ENCODE assay signal across 26 cellular contexts in the genomic region with DNA sequence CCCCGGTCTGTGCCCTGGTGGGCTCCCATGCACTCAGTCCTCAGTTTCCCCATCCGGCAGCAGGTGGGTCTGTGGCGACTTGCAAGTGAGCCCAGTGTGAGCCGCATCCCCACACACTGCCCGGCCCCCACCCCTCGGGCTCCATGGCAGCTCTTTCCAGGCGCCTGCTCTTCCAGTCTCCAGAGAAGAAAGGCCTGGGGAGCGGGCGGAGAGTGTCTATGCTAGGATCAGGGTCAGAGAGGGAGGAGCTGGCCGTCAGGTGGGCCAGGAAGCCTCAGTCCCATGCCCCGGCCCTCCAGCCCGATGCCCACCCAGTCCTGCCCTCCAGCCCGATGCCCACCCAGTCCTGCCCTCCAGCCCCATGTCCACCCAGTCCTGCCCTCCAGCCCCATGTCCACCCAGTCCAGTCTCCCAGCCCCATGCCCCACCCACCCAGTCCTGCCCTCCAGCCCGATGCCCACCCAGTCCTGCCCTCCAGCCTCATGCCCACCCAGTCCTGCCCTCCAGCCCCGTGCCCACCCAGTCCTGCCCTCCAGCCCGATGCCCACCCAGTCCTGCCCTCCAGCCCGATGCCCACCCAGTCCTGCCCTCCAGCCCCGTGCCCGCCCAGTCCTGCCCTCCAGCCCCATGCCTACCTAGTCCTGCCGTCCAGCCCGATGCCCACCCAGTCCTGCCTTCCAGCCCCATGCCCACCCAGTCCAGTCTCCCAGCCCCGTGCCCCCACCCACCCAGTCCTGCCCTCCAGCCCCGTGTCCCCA.
"Had no signal": no experiment of that assay in that cellular context is flagged by ENCODE, and none has a peak within 500 bp of the region (broad histone marks: within the 10 kb centered on the region; RNA-seq: fewer than 3 reads in every experiment).

No MANE protein-coding gene starts in this region.

- H3K4me3 ChIP-seq: stomach, suprapubic skin, testis, thoracic aorta, thyroid gland, tibial artery, tibial nerve, transverse colon, upper lobe of left lung, upper lobe of right lung, uterus, vagina had no signal

- ATAC-seq: stimulated activated effector memory CD8-positive, alpha-beta T cell treated with anti-CD3 and anti-CD28 coated beads, Interleukin-12 subunit alpha, Interleukin-12 subunit beta, amount 100 ng/mL, for 72 hours; stimulated activated memory B cell treated with anti-CD40 and anti-IgM and Interleukin-4, amounts not matched to agents 10 μg/mL and 1 μg/mL and 100 μg/mL, for 72 hours; stimulated activated naive B cell treated with anti-CD40 and anti-IgM and Interleukin-4, amounts not matched to agents 10 μg/mL and 1 μg/mL and 100 μg/mL, for 72 hours; stimulated activated naive CD8-positive, alpha-beta T cell treated with anti-CD3 and anti-CD28 coated beads, Interleukin-15, Interleukin-2, amounts not matched to agents 100 U/mL and 50 U/mL, for 24 hours; upper lobe of right lung had no signal

- DNase-seq: stimulated activated CD4-positive, alpha-beta T cell treated with anti-CD3 and anti-CD28 coated beads, Interleukin-2, amount 100 ng/mL, for 48 hours; stimulated activated CD4-positive, alpha-beta T cell treated with anti-CD3 and anti-CD28 coated beads, Interleukin-4, amount 100 ng/mL, for 1 hour; stimulated activated CD4-positive, alpha-beta T cell treated with anti-CD3 and anti-CD28 coated beads, Interleukin-4, amount 100 ng/mL, for 24 hours; stimulated activated CD4-positive, alpha-beta T cell treated with anti-CD3 and anti-CD28 coated beads, Interleukin-4, amount 100 ng/mL, for 4 hours; stimulated activated CD8-positive, alpha-beta memory T cell treated with anti-CD3 and anti-CD28 coated beads, Interleukin-4, amount 100 ng/mL, for 48 hours; stimulated activated naive B cell treated with anti-CD40 and anti-IgM and Interleukin-4, amounts not matched to agents 10 μg/mL and 1 μg/mL and 100 μg/mL, for 72 hours; stimulated activated naive CD4-positive, alpha-beta T cell; stimulated activated naive CD4-positive, alpha-beta T cell treated with Interleukin-2 at 50 U/mL for 16 hours; stimulated activated naive CD8-positive, alpha-beta T cell treated with anti-CD3 and anti-CD28 coated beads, Interleukin-15, amount 100 ng/mL, for 72 hours; stimulated activated naive CD8-positive, alpha-beta T cell treated with anti-CD3 and anti-CD28 coated beads, Interleukin-15, Interleukin-2, amounts not matched to agents 100 U/mL and 50 U/mL, for 24 hours; stomach; testis; thyroid gland; tibial artery; transverse colon; trophoblast cell; upper lobe of right lung; uterus had no signal

- H3K4me1 ChIP-seq: stomach, suprapubic skin, testis, thyroid gland, tibial artery, transverse colon, upper lobe of right lung, uterus had no signal

- H3K27ac ChIP-seq: stomach, suprapubic skin, testis, thoracic aorta, thyroid gland, tibial artery, tibial nerve, transverse colon, upper lobe of left lung, upper lobe of right lung, uterus, vagina had no signal

- H3K27me3 ChIP-seq: stomach, suprapubic skin, testis, thyroid gland, tibial artery, tibial nerve, transverse colon, upper lobe of left lung, upper lobe of right lung, uterus, vagina had no signal

- FAIRE-seq: urothelium cell line had no signal

- H3K9me3 ChIP-seq: stomach, suprapubic skin, testis, thoracic aorta, thyroid gland, tibial artery, tibial nerve, transverse colon, upper lobe of left lung, upper lobe of right lung, uterus, vagina had no signal

- H3K36me3 ChIP-seq: thoracic aorta, thyroid gland, transverse colon, upper lobe of right lung, uterus, vagina had no signal
